22 cellular contexts compared by ENCODE assay signal in genomic region chr2:179251865-179252264, GRCh38. TPM values are rescaled to one million over a fixed set of nuclear protein-coding genes. Genes with fewer than 3 reads are reported as not detected.
A peak's percentile ranks its signal among the peaks of the same experiment; 100 is the strongest.
DNase-seq lines count a peak whose midpoint lies in the region; ATAC-seq, FAIRE-seq and TF ChIP-seq lines count a peak whose summit lies in the region.
"Had no signal": no experiment of that assay in that cellular context is flagged by ENCODE, and none has a peak within 500 bp of the region (broad histone marks: within the 10 kb centered on the region; RNA-seq: fewer than 3 reads in every experiment).

No MANE protein-coding gene starts in this region.

- H3K27me3 ChIP-seq in IMR-90 (ENCODE audit: control insufficient read depth, insufficient read depth, low read length) (no peaks in the 10 kb centered on the region), GM12878 (replicated peaks in 1 of 2; ENCODE audit: control insufficient read depth in 2 of 2, insufficient read depth in 2 of 2, low read length in 1 of 2) (no peaks in the 10 kb centered on the region), osteoblast (ENCODE audit: insufficient read depth, low read length) (no peaks in the 10 kb centered on the region)
- H3K27me3 ChIP-seq: adrenal gland, MG63, upper lobe of left lung had no signal

- H3K9me1 ChIP-seq in IMR-90 (ENCODE audit: insufficient read depth, low read length) = no peaks in the 10 kb centered on the region

- H2BK120ac ChIP-seq in IMR-90 (ENCODE audit: low read depth, low read length) = no peak overlapping the region

- peaks cover 19 to 25% of the 10 kb centered on the region in 2 experiments for H3K79me1 ChIP-seq in IMR-90 (ENCODE audit: low read depth in 1 of 2, low read length in 2 of 2)

- H3K4ac ChIP-seq in IMR-90 (ENCODE audit: low read depth, low read length) = no peak overlapping the region

- no peak for FAIRE-seq in GM12878 (lab: Jason Lieb, UNC)
- FAIRE-seq: endometrium, frontal cortex had no signal

- no peak overlapping the region for H4K91ac ChIP-seq in IMR-90 (ENCODE audit: insufficient read depth, low read depth, low read length)

- no peak overlapping the region for H2BK5ac ChIP-seq in IMR-90 (ENCODE audit: low read depth, low read length, poor library complexity, severe bottlenecking)

- H3K27me3 Mint-ChIP-seq in activated CD4-positive, alpha-beta T cell treated with anti-CD3 and anti-CD28 coated beads for 36 hours = peaks cover 2% of the 10 kb centered on the region

- H2AK5ac ChIP-seq in IMR-90 (ENCODE audit: low read depth, low read length) = no peak overlapping the region

- H3K4me3 Mint-ChIP-seq in activated CD4-positive, alpha-beta T cell treated with anti-CD3 and anti-CD28 coated beads for 36 hours = no peak overlapping the region

- TF ChIP-seq POLR2A in IMR-90 (IDR thresholded peaks at IDR 0.05; ENCODE audit: low read depth, low read length) (no peak), GM12878 (IDR thresholded peaks at IDR 0.05; ENCODE audit: low read depth, low read length) (no peak)

- H3K4me1 ChIP-seq in IMR-90 (ENCODE audit: control insufficient read depth, insufficient read depth, low read length) = no peaks in the 10 kb centered on the region
- peaks cover 42% of the 10 kb centered on the region for H3K4me1 ChIP-seq in GM12878 (ENCODE audit: control insufficient read depth, insufficient read depth, low read length)
- peaks cover 11% of the 10 kb centered on the region for H3K4me1 ChIP-seq in osteoblast (ENCODE audit: insufficient read depth, low read length)
- H3K4me1 ChIP-seq: adrenal gland, parathyroid adenoma had no signal

- POLR2A ChIA-PET in activated CD4-positive, alpha-beta T cell treated with anti-CD3 and anti-CD28 coated beads for 36 hours (lab: Charles Lee) = no interaction called here
- POLR2A ChIA-PET in IMR-90 (lab: Charles Lee; ENCODE audit: unreplicated experiment) = no interaction called here
- POLR2A ChIA-PET in GM12878 (lab: Charles Lee) = interaction anchor here (0.9 to 1.3 kb wide), 2 partner anchors 8 to 11 kb away, joined by 3 to 10 read pairs; no protein-coding TSS in a partner anchor

- no peak overlapping the region for H2BK20ac ChIP-seq in IMR-90 (ENCODE audit: low read depth, low read length)

- no peak overlapping the region for H3K4me3 ChIP-seq in IMR-90 (ENCODE audit: insufficient read depth, low read depth, low read length)
- H3K4me3 ChIP-seq in GM12878 = peak overlapping the region; percentile 4; the same call in 1 of the 2 replicates
- no peak overlapping the region for H3K4me3 ChIP-seq in osteoblast (ENCODE audit: insufficient read depth, low read length)
- H3K4me3 ChIP-seq: adrenal gland, MG63, upper lobe of left lung had no signal

- dilution Hi-C loops in IMR-90 (cut with HindIII; ENCODE audit: low sequenced_read_pairs, unreplicated experiment) = no loop called here

- no peak overlapping the region for H3K18ac ChIP-seq in IMR-90 (ENCODE audit: low read depth, low read length)

- H4K8ac ChIP-seq in IMR-90 (ENCODE audit: low read depth in 2 of 2, low read length in 2 of 2) = no peak overlapping the region

- intact Hi-C loops in activated CD4-positive, alpha-beta T cell treated with anti-CD3 and anti-CD28 coated beads for 36 hours (cut with DNase I, micrococcal nuclease) = no loop called here
- intact Hi-C loops in IMR-90 (cut with micrococcal nuclease) (no loop called here), GM12878 (cut with micrococcal nuclease; ENCODE audit: unreplicated experiment) (loop anchor here (10.0 kb wide), 1 partner anchor 727 kb away; no protein-coding TSS in a partner anchor)

- no peak for TF ChIP-seq RAD21 in IMR-90 (IDR thresholded peaks at IDR 0.05; ENCODE audit: low read length)
- no peak for TF ChIP-seq RAD21 in GM12878 (IDR thresholded peaks at IDR 0.05; ENCODE audit: insufficient read depth, low read depth, low read length)

- no peak overlapping the region for H4K5ac ChIP-seq in IMR-90 (ENCODE audit: low read depth, low read length)

- H2AFZ ChIP-seq in IMR-90 (replicated peaks; ENCODE audit: low read length, poor library complexity) (no peak overlapping the region), GM12878 (ENCODE audit: control insufficient read depth, low read depth, low read length) (peak overlapping the region; percentile 40; the same call in 1 of the 2 replicates), osteoblast (ENCODE audit: low read length) (no peak overlapping the region)
- H2AFZ ChIP-seq: parathyroid adenoma had no signal

- RAD21 ChIA-PET in GM12878 (lab: Charles Lee; ENCODE audit: unreplicated experiment) = interaction anchor here (1.0 to 4.1 kb wide), 3 partner anchors 11 to 220 kb away, joined by 3 to 18 read pairs (median 10); no protein-coding TSS in a partner anchor

- H3K9ac ChIP-seq in IMR-90 (ENCODE audit: low read depth, low read length) (no peak overlapping the region), GM12878 (ENCODE audit: control insufficient read depth, insufficient read depth, low read length) (0 out of 2 replicates have a peak overlapping the region, but pooled peaks have one; percentile 34)
- H3K9ac ChIP-seq: parathyroid adenoma had no signal

- no peak overlapping the region for H2AK9ac ChIP-seq in IMR-90 (replicated peaks; ENCODE audit: low read depth, low read length, poor library complexity)

- no peak overlapping the region for H3K4me2 ChIP-seq in IMR-90 (ENCODE audit: low read depth, low read length)
- H3K4me2 ChIP-seq in GM12878 (ENCODE audit: control insufficient read depth, insufficient read depth) = peak overlapping the region; percentile 79
- no peak overlapping the region for H3K4me2 ChIP-seq in osteoblast (ENCODE audit: insufficient read depth, low read length)

- H3K9me3 Mint-ChIP-seq in activated CD4-positive, alpha-beta T cell treated with anti-CD3 and anti-CD28 coated beads for 36 hours (ENCODE audit: low read depth) = peaks cover 3% of the 10 kb centered on the region

- no peak overlapping the region for H3K14ac ChIP-seq in IMR-90 (replicated peaks; ENCODE audit: low read depth, low read length)

- in situ Hi-C loops in IMR-90 (cut with MboI; ENCODE audit: low sequenced_read_pairs) = no loop called here
- in situ Hi-C loops in GM12878 (cut with MboI) = no loop called here

- SMC1A ChIA-PET in GM12878 (lab: Charles Lee; ENCODE audit: uncharacterized antibody, unreplicated experiment) = interaction anchor here (0.8 to 4.4 kb wide), 10 partner anchors 11 to 102 kb away, joined by 3 to 24 read pairs (median 4); no protein-coding TSS in a partner anchor

- BruUV-seq in IMR-90 (replicated peaks; lab: Mats Ljungman, UMichigan) (no TSS peak), GM12878 (replicated peaks; lab: Mats Ljungman, UMichigan) (no TSS peak)

- TF ChIP-seq EP300 in GM12878 (IDR thresholded peaks at IDR 0.05; ENCODE audit: borderline replicate concordance in 1 of 2, control insufficient read depth in 1 of 2, low read depth in 2 of 2, low read length in 2 of 2) = no peak

- H3K79me2 ChIP-seq in GM12878 (ENCODE audit: control insufficient read depth, insufficient read depth, low read length) (peaks cover 22% of the 10 kb centered on the region), osteoblast (ENCODE audit: insufficient read depth, low read length) (peaks cover 98% of the 10 kb centered on the region)

- no peak for DNase-seq in activated CD4-positive, alpha-beta T cell treated with anti-CD3 and anti-CD28 coated beads for 36 hours
- no peak for DNase-seq in activated CD4-positive, alpha-beta T cell treated with anti-CD3 and anti-CD28 coated beads, Interleukin-2, amount 50 U/mL, for 1 hour
- peak; percentile 31 for DNase-seq in IMR-90
- no peak for DNase-seq in GM12878 (ENCODE audit: low read depth, low spot score)
- no peak for DNase-seq in osteoblast (ENCODE audit: insufficient read length, low spot score, missing footprints)
- DNase-seq in NCI-H2171 treated with DMSO at 0.1 percent for 48 hours (lab: John Stamatoyannopoulos, UW) = no peak
- DNase-seq in stimulated activated CD4-positive, alpha-beta T cell treated with anti-CD3 and anti-CD28 coated beads, Interleukin-15, amount 100 ng/mL, for 24 hours = no peak
- DNase-seq in NCI-H1417 (lab: John Stamatoyannopoulos, UW) = no peak
- DNase-seq: 8988T; activated CD4-positive, alpha-beta T cell treated with anti-CD3 and anti-CD28 coated beads, Interleukin-2, amount 50 U/mL, for 4 hours; activated T-cell treated with anti-CD3 and anti-CD28 coated beads, Interleukin-2, amount 50 U/mL, for 48 hours; adrenal gland; cerebellar nuclear complex; MG63; NCI-H187 treated with DMSO at 0.1 percent for 48 hours; NCI-H510A treated with DMSO at 0.1 percent for 48 hours; stimulated activated naive CD4-positive, alpha-beta T cell; T1000; upper lobe of left lung had no signal

- H3K4me1 Mint-ChIP-seq in activated CD4-positive, alpha-beta T cell treated with anti-CD3 and anti-CD28 coated beads for 36 hours = peaks cover 57% of the 10 kb centered on the region

- no peaks in the 10 kb centered on the region for H3K36me3 ChIP-seq in IMR-90 (ENCODE audit: control insufficient read depth, insufficient read depth, low read length)
- H3K36me3 ChIP-seq in GM12878 (ENCODE audit: control insufficient read depth in 2 of 2, insufficient read depth in 2 of 2, low read length in 1 of 2) = no peaks in the 10 kb centered on the region
- H3K36me3 ChIP-seq in osteoblast (ENCODE audit: insufficient read depth, low read length) = no peaks in the 10 kb centered on the region
- H3K36me3 ChIP-seq: adrenal gland, MG63, upper lobe of left lung had no signal

- H2BK15ac ChIP-seq in IMR-90 (ENCODE audit: low read depth, low read length) = no peak overlapping the region

- ATAC-seq in activated CD4-positive, alpha-beta T cell treated with anti-CD3 and anti-CD28 coated beads for 36 hours = peak; percentile 57
- ATAC-seq in IMR-90 (ENCODE audit: low read depth) (peak; percentile 56), GM12878 (peak; percentile 5)

- H3K36me3 Mint-ChIP-seq in activated CD4-positive, alpha-beta T cell treated with anti-CD3 and anti-CD28 coated beads for 36 hours (ENCODE audit: low read depth) = peaks cover 5% of the 10 kb centered on the region

- H3K23ac ChIP-seq in IMR-90 (ENCODE audit: low read depth, low read length) = no peak overlapping the region

- H3K9me3 ChIP-seq in IMR-90 (ENCODE audit: control insufficient read depth, insufficient read depth, low read length) = no peaks in the 10 kb centered on the region
- H3K9me3 ChIP-seq in GM12878 (replicated peaks; ENCODE audit: control insufficient read depth, insufficient read depth, low read length) = peaks cover 2% of the 10 kb centered on the region
- no peaks in the 10 kb centered on the region for H3K9me3 ChIP-seq in osteoblast (ENCODE audit: low read depth, low read length)
- H3K9me3 ChIP-seq: adrenal gland, upper lobe of left lung had no signal

- H3K27ac ChIP-seq in IMR-90 (ENCODE audit: insufficient read depth, low read length) (no peak overlapping the region), GM12878 (ENCODE audit: control insufficient read depth, insufficient read depth) (peak overlapping the region; percentile 63), osteoblast (ENCODE audit: low read depth, low read length) (peak overlapping the region; percentile 23)
- H3K27ac ChIP-seq: adrenal gland, parathyroid adenoma, upper lobe of left lung had no signal

- 0 out of 2 replicates have a peak, but pooled peaks cover 4% of the 10 kb centered on the region for H4K20me1 ChIP-seq in IMR-90 (ENCODE audit: insufficient read depth, low read length)
- no peaks in the 10 kb centered on the region for H4K20me1 ChIP-seq in GM12878 (ENCODE audit: control insufficient read depth, insufficient read depth)
- peaks cover 17% of the 10 kb centered on the region for H4K20me1 ChIP-seq in osteoblast (ENCODE audit: insufficient read depth, low read length)

- H3K27ac Mint-ChIP-seq in activated CD4-positive, alpha-beta T cell treated with anti-CD3 and anti-CD28 coated beads for 36 hours = no peak overlapping the region

- CTCF ChIA-PET in activated CD4-positive, alpha-beta T cell treated with anti-CD3 and anti-CD28 coated beads for 36 hours (lab: Charles Lee) = interaction anchor here (0.6 to 1.4 kb wide), 4 partner anchors 8 to 130 kb away, joined by 3 to 4 read pairs (median 4); no protein-coding TSS in a partner anchor
- CTCF ChIA-PET in IMR-90 (lab: Yijun Ruan, JAX) = no interaction called here
- CTCF ChIA-PET in GM12878 (lab: Yijun Ruan, JAX) = interaction anchor here (0.8 to 4.9 kb wide), 4 partner anchors 11 to 26 kb away, joined by 3 to 30 read pairs (median 10); no protein-coding TSS in a partner anchor

- H3K56ac ChIP-seq in IMR-90 (ENCODE audit: extremely low read depth, insufficient read depth, low read length) = no peak overlapping the region

- no peak for TF ChIP-seq CTCF in IMR-90 (conservative IDR thresholded peaks at IDR 0.05; ENCODE audit: low read depth, low read length)
- no peak for TF ChIP-seq CTCF in GM12878 (IDR thresholded peaks at IDR 0.05 in 2 of 3, conservative IDR thresholded peaks at IDR 0.05 in 1 of 3; ENCODE audit: control insufficient read depth in 2 of 3, extremely low read depth in 1 of 3, insufficient read depth in 1 of 3, low read depth in 3 of 3, low read length in 3 of 3)
- TF ChIP-seq CTCF in osteoblast (IDR thresholded peaks at IDR 0.05; ENCODE audit: extremely low read depth, low read depth, low read length) = no peak

RNA-seq across cellular contexts. Expression of gene SESTD1, which starts 12.8 kb away (rescaled TPM):
- total RNA-seq in activated CD4-positive, alpha-beta T cell treated with anti-CD3 and anti-CD28 coated beads for 36 hours = 1 to 10 TPM; 9.4 to 9.6 TPM
- 11.1 and 12.7 TPM in 2 replicates for total RNA-seq in IMR-90 (2012; rRNA removed)
- 8.4 and 11.9 TPM in 2 replicates for polyA plus RNA-seq in IMR-90 (2012; rRNA removed)
- 4.1 and 7.3 TPM in 2 replicates for polyA plus RNA-seq in IMR-90 (2012; cell fraction: cytosol; rRNA removed)
- polyA plus RNA-seq in IMR-90 (2012; cell fraction: nucleus; rRNA removed; ENCODE audit: low replicate concordance) = 3.4 and 12.1 TPM in 2 replicates
- total RNA-seq in GM12878 (2013; cell fraction: nucleolus; rRNA removed) = 33.2 and 34.8 TPM in 2 replicates
- 5.2 and 9.4 TPM in 2 replicates for total RNA-seq in GM12878 (2014; rRNA removed)
- 8.7 and 9.5 TPM in 2 replicates for total RNA-seq in GM12878 (2014; rRNA removed; fragmentation: Illumina TruSeq; extraction: Trizol)
- 22.6 and 22.7 TPM in 2 replicates for total RNA-seq in GM12878 (2021)
- polyA plus RNA-seq in GM12878 (2011; ENCODE audit: low read depth) = 3.6 TPM
- polyA plus RNA-seq in GM12878 (2011; rRNA removed) = 12.7 and 16.5 TPM in 2 replicates
- 4.9 and 5.2 TPM in 2 replicates for polyA plus RNA-seq in GM12878 (2011; cell fraction: cytosol; rRNA removed)
- polyA plus RNA-seq in GM12878 (2011; cell fraction: nucleus; rRNA removed) = 11.1 and 12.5 TPM in 2 replicates
- 2.4 and 4.3 TPM in 2 replicates for polyA plus RNA-seq in GM12878 (2012)
- polyA plus RNA-seq in GM12878 (2014; fragmentation: Illumina TruSeq; extraction: Trizol) = 9.9 and 12.9 TPM in 2 replicates
- 1 to 10 TPM; 5.4 to 6.2 TPM for polyA plus RNA-seq in GM12878 (2014; fragmentation: Nextera tagmentation; extraction: Ambion mirVana)
- 6.2 and 9.4 TPM in 2 replicates for polyA plus RNA-seq in GM12878 (2014; rRNA removed)
- 10 to 100 TPM in 1 of 2 experiments, 1 to 10 TPM in 1; 4.4 to 14.6 TPM for polyA plus RNA-seq in GM12878 (2016; fragmentation: Nextera tagmentation; extraction: Ambion mirVana)
- polyA minus RNA-seq in GM12878 (2011; rRNA and poly(A)+ RNA removed) = 5.2 and 31.7 TPM in 2 replicates
- polyA minus RNA-seq in GM12878 (2011; cell fraction: cytosol; rRNA and poly(A)+ RNA removed) = 4.1 and 5.4 TPM in 2 replicates
- polyA minus RNA-seq in GM12878 (2011; cell fraction: nucleus; rRNA and poly(A)+ RNA removed) = 10.8 and 15.4 TPM in 2 replicates
- total RNA-seq in osteoblast = 45.1 and 51.0 TPM in 2 replicates

Comparison
In these comparisons a context has a peak if more than half of its experiments do, and no peak if none do; other contexts are left out.
1. ATAC-seq: peak in every context shown above with its lines; median percentile 57 in activated CD4-positive, alpha-beta T cell treated with anti-CD3 and anti-CD28 coated beads for 36 hours; 56 in IMR-90; 5 in GM12878.